9 cellular contexts compared by ENCODE assay signal in genomic region chr7:131225619-131226101, GRCh38.
DNase-seq lines count a peak whose midpoint lies in the region; ATAC-seq, FAIRE-seq and TF ChIP-seq lines count a peak whose summit lies in the region.
"Had no signal": no experiment of that assay in that cellular context is flagged by ENCODE, and none has a peak within 500 bp of the region (broad histone marks: within the 10 kb centered on the region; RNA-seq: fewer than 3 reads in every experiment).

No MANE protein-coding gene starts in this region.

- peaks cover 2% of the 10 kb centered on the region for H3K36me3 Mint-ChIP-seq in astrocyte (ENCODE audit: low read depth, unreplicated experiment)

- H3K36me3 ChIP-seq in GM23248 (ENCODE audit: low read depth) (no peaks in the 10 kb centered on the region), astrocyte (ENCODE audit: insufficient read depth, low read length) (no peaks in the 10 kb centered on the region), testis (ENCODE audit: low read depth, missing control alignments) (no peaks in the 10 kb centered on the region)

- WGBS in GM23248 (ENCODE audit: low coverage in 1 of 2, low lambda C conversion rate in 2 of 2, missing lambda C conversion rate in 2 of 2), 2 experiments, result 44 to 45% methylated on average over 6 of the region's 6 CpGs
- 34 to 48% methylated on average over 6 of the region's 6 CpGs for WGBS in testis, 2 donors

- no peaks in the 10 kb centered on the region for H3K9me3 Mint-ChIP-seq in astrocyte (ENCODE audit: unreplicated experiment)

- peaks cover 16% of the 10 kb centered on the region for H3K4me1 Mint-ChIP-seq in astrocyte (ENCODE audit: low read depth, unreplicated experiment)

- H3K4me2 ChIP-seq in GM23248 (ENCODE audit: unreplicated experiment) (no peak overlapping the region), astrocyte (ENCODE audit: low read length) (no peak overlapping the region)

- H3K27me3 ChIP-seq in GM23248 (replicated peaks; ENCODE audit: insufficient read depth) (no peaks in the 10 kb centered on the region), astrocyte (ENCODE audit: insufficient read depth, low read length) (no peaks in the 10 kb centered on the region), testis (no peaks in the 10 kb centered on the region)

- no peak for TF ChIP-seq CTCF in astrocyte (IDR thresholded peaks at IDR 0.05; ENCODE audit: insufficient read depth, low read depth, low read length)
- no peak for TF ChIP-seq CTCF in testis (IDR thresholded peaks at IDR 0.05)

- H3K27ac ChIP-seq in GM23248 (no peak overlapping the region), astrocyte (ENCODE audit: low read depth, low read length) (no peak overlapping the region), testis (peak overlapping the region; percentile 21 to 52)

- no peaks in the 10 kb centered on the region for H3K27me3 Mint-ChIP-seq in astrocyte (ENCODE audit: low read depth, unreplicated experiment)

- H3F3A ChIP-seq in GM23248 (ENCODE audit: insufficient read depth), result no peaks in the 10 kb centered on the region

- H3K4me1 ChIP-seq in GM23248 (ENCODE audit: insufficient read depth) (no peaks in the 10 kb centered on the region), astrocyte (ENCODE audit: insufficient read depth, low read length) (no peaks in the 10 kb centered on the region), testis (peaks cover 16% of the 10 kb centered on the region)

- H3K4me3 ChIP-seq in GM23248 (no peak overlapping the region), astrocyte (ENCODE audit: insufficient read depth, low read depth, low read length) (no peak overlapping the region), testis (no peak overlapping the region)

- TF ChIP-seq POLR2A in testis (IDR thresholded peaks at IDR 0.05), result no peak

- H3K79me2 ChIP-seq in GM23248 (ENCODE audit: insufficient read depth), result no peaks in the 10 kb centered on the region
- no peaks in the 10 kb centered on the region for H3K79me2 ChIP-seq in astrocyte (ENCODE audit: insufficient read depth, low read length)

- H3K9me2 ChIP-seq in GM23248 (ENCODE audit: insufficient read depth), result no peaks in the 10 kb centered on the region

- in situ Hi-C loops in GM23248 (cut with MboI), result no loop called here

- intact Hi-C loops in testis (cut with DNase I; ENCODE audit: low total_unique reads), result no loop called here

- H3K9me3 ChIP-seq in GM23248 (ENCODE audit: low read depth), result no peaks in the 10 kb centered on the region
- H3K9me3 ChIP-seq in astrocyte (ENCODE audit: insufficient read depth, low read depth, low read length), result no peaks in the 10 kb centered on the region
- H3K9me3 ChIP-seq in testis, result no peaks in the 10 kb centered on the region

- no peak overlapping the region for H3K9ac ChIP-seq in GM23248
- no peak overlapping the region for H3K9ac ChIP-seq in astrocyte (ENCODE audit: low read length)

- DNase-seq in GM23248, result peak; percentile 41
- DNase-seq in astrocyte (ENCODE audit: low read depth), result peak; percentile 51
- DNase-seq in kidney tubule cell (ENCODE audit: low spot score), result peak; percentile 90
- DNase-seq in testis, result peak; percentile 52
- no peak for DNase-seq in RKO (ENCODE audit: low spot score)
- no peak for DNase-seq in NCI-H1048 (lab: John Stamatoyannopoulos, UW)
- DNase-seq: NCI-H446 had no signal

- no peak for FAIRE-seq in astrocyte (lab: Jason Lieb, UNC)

- H2AFZ ChIP-seq in GM23248, result no peak overlapping the region; the same call in 1 of the 2 replicates
- no peak overlapping the region for H2AFZ ChIP-seq in astrocyte (ENCODE audit: low read depth, low read length)

- peak overlapping the region; percentile 86 for H3K27ac Mint-ChIP-seq in astrocyte (ENCODE audit: unreplicated experiment)

- ATAC-seq in HG03457 (IDR thresholded peaks at IDR 0.05; ENCODE audit: unreplicated experiment), result no peak
- ATAC-seq in HG03159 (IDR thresholded peaks at IDR 0.05; ENCODE audit: unreplicated experiment), result no peak

- H4K20me1 ChIP-seq in GM23248 (ENCODE audit: insufficient read depth) (no peaks in the 10 kb centered on the region), astrocyte (ENCODE audit: insufficient read depth, low read length) (no peaks in the 10 kb centered on the region)

- no peak overlapping the region for H3K4me3 Mint-ChIP-seq in astrocyte (ENCODE audit: unreplicated experiment)

Comparison
In these comparisons a context has a peak if more than half of its experiments do, and no peak if none do; other contexts are left out.
1. DNase-seq: peak in GM23248 (single experiment), astrocyte (single experiment), kidney tubule cell (single experiment) and testis (single experiment); none in RKO (single experiment) and NCI-H1048 (single experiment).
2. H3K27ac ChIP-seq: peak in testis (2 of 2); none in GM23248 (single experiment) and astrocyte (single experiment).